ENCODE assay signal across 13 cellular contexts in genomic region chr13:28012896-28013295, GRCh38. TPM values are rescaled to one million over a fixed set of nuclear protein-coding genes. Genes with fewer than 3 reads are reported as not detected.
A peak's percentile ranks its signal among the peaks of the same experiment; 100 is the strongest.
DNase-seq lines count a peak whose midpoint lies in the region; ATAC-seq, FAIRE-seq and TF ChIP-seq lines count a peak whose summit lies in the region.
"Had no signal": no experiment of that assay in that cellular context is flagged by ENCODE, and none has a peak within 500 bp of the region (broad histone marks: within the 10 kb centered on the region; RNA-seq: fewer than 3 reads in every experiment).

No MANE protein-coding gene starts in this region.

- no peak overlapping the region for H3K27ac ChIP-seq in GM12878 (ENCODE audit: control insufficient read depth, insufficient read depth)
- no peak overlapping the region for H3K27ac ChIP-seq in neuronal stem cell (replicated peaks; ENCODE audit: low read length)

- no peak overlapping the region for H3K23ac ChIP-seq in neuronal stem cell (ENCODE audit: low read depth, low read length, poor library complexity)

- H3K9me3 ChIP-seq in GM12878 (replicated peaks; ENCODE audit: control insufficient read depth, insufficient read depth, low read length) (no peaks in the 10 kb centered on the region), neuronal stem cell (replicated peaks in 1 of 2; ENCODE audit: control insufficient read depth in 2 of 2, insufficient read depth in 1 of 2, low read depth in 1 of 2, low read length in 2 of 2) (no peaks in the 10 kb centered on the region)

- no peak overlapping the region for H2AK5ac ChIP-seq in neuronal stem cell (ENCODE audit: low read depth, low read length)

- no peak for TF ChIP-seq POLR2A in GM12878 (IDR thresholded peaks at IDR 0.05; ENCODE audit: low read depth, low read length)

- SMC1A ChIA-PET in GM12878 (lab: Charles Lee; ENCODE audit: uncharacterized antibody, unreplicated experiment), result interaction anchor here (0.7 to 2.6 kb wide), 9 partner anchors 12 to 127 kb away, joined by 3 to 9 read pairs (median 4); no protein-coding TSS in a partner anchor

- H3K27me3 ChIP-seq in GM12878 (replicated peaks in 1 of 2; ENCODE audit: control insufficient read depth in 2 of 2, insufficient read depth in 2 of 2, low read length in 1 of 2) (no peaks in the 10 kb centered on the region), neuronal stem cell (ENCODE audit: control insufficient read depth in 3 of 3, insufficient read depth in 3 of 3, low read depth in 1 of 3, low read length in 3 of 3) (no peaks in the 10 kb centered on the region)

- no peak overlapping the region for H4K8ac ChIP-seq in neuronal stem cell (ENCODE audit: low read depth, low read length)

- H3K79me2 ChIP-seq in GM12878 (ENCODE audit: control insufficient read depth, insufficient read depth, low read length), result no peaks in the 10 kb centered on the region

- CTCF ChIA-PET in GM12878 (lab: Yijun Ruan, JAX), result interaction anchor here (0.6 to 1.9 kb wide), 6 partner anchors 15 to 186 kb away, joined by 3 to 7 read pairs (median 4); no protein-coding TSS in a partner anchor

- intact Hi-C loops in GM12878 (cut with micrococcal nuclease; ENCODE audit: unreplicated experiment), result no loop called here

- POLR2A ChIA-PET in GM12878 (lab: Charles Lee), result interaction anchor here (0.8 kb wide), 1 partner anchor 36 kb away, joined by 3 read pairs; no protein-coding TSS in a partner anchor

- in situ Hi-C loops in GM12878 (cut with MboI), result no loop called here

- H3K4ac ChIP-seq in neuronal stem cell (ENCODE audit: low read length), result no peak overlapping the region

- H3K36me3 ChIP-seq in GM12878 (ENCODE audit: control insufficient read depth in 2 of 2, insufficient read depth in 2 of 2, low read length in 1 of 2), result no peaks in the 10 kb centered on the region
- no peaks in the 10 kb centered on the region for H3K36me3 ChIP-seq in neuronal stem cell (replicated peaks in 1 of 2; ENCODE audit: control insufficient read depth in 2 of 2, insufficient read depth in 2 of 2, low read length in 2 of 2)

- no peak overlapping the region for H2BK5ac ChIP-seq in neuronal stem cell (ENCODE audit: low read length)

- ATAC-seq in GM18519 (IDR thresholded peaks at IDR 0.05; ENCODE audit: low FRiP score, unreplicated experiment) (peak; percentile 84), GM21423 (IDR thresholded peaks at IDR 0.05; ENCODE audit: unreplicated experiment) (peak; percentile 82), HG03097 (IDR thresholded peaks at IDR 0.05; ENCODE audit: low FRiP score, unreplicated experiment) (peak; percentile 73), GM12878 (peak; percentile 93)
- ATAC-seq: Panc1 had no signal

- DNase-seq in GM12878 (ENCODE audit: low read depth, low spot score) (peak; percentile 74), neuronal stem cell (ENCODE audit: low spot score) (no peak), T-helper 1 cell (no peak)
- DNase-seq in central memory CD4-positive, alpha-beta T cell, result no peak
- DNase-seq in activated naive CD4-positive, alpha-beta T cell (lab: John Stamatoyannopoulos, UW), result no peak
- DNase-seq: erythroblast, H7, NCI-H1105 treated with DMSO at 0.1 percent for 48 hours had no signal

- no peak for TF ChIP-seq CTCF in GM12878 (IDR thresholded peaks at IDR 0.05 in 2 of 3, conservative IDR thresholded peaks at IDR 0.05 in 1 of 3; ENCODE audit: control insufficient read depth in 2 of 3, extremely low read depth in 1 of 3, insufficient read depth in 1 of 3, low read depth in 3 of 3, low read length in 3 of 3)

- H3K4me1 ChIP-seq in GM12878 (ENCODE audit: control insufficient read depth, insufficient read depth, low read length) (peaks cover 10% of the 10 kb centered on the region), neuronal stem cell (ENCODE audit: control insufficient read depth in 2 of 2, insufficient read depth in 1 of 2, low read depth in 1 of 2, low read length in 2 of 2) (no peaks in the 10 kb centered on the region)

- H3K18ac ChIP-seq in neuronal stem cell (ENCODE audit: low read length), result no peak overlapping the region

- H4K20me1 ChIP-seq in GM12878 (ENCODE audit: control insufficient read depth, insufficient read depth), result no peaks in the 10 kb centered on the region

- H4K91ac ChIP-seq in neuronal stem cell (ENCODE audit: low read depth, low read length, poor library complexity), result no peak overlapping the region

- BruUV-seq in GM12878 (replicated peaks; lab: Mats Ljungman, UMichigan), result no TSS peak

- no peak overlapping the region; the same call in 1 of the 2 replicates for H2AFZ ChIP-seq in GM12878 (ENCODE audit: control insufficient read depth, low read depth, low read length)
- H2AFZ ChIP-seq in neuronal stem cell (ENCODE audit: low read length), result no peak overlapping the region

- H3K9ac ChIP-seq in GM12878 (ENCODE audit: control insufficient read depth, insufficient read depth, low read length) (no peak overlapping the region), neuronal stem cell (ENCODE audit: low read depth, low read length, poor library complexity) (no peak overlapping the region)

- H3K14ac ChIP-seq in neuronal stem cell (ENCODE audit: low read length), result no peak overlapping the region

- H3K4me3 ChIP-seq in GM12878 (no peak overlapping the region), neuronal stem cell (ENCODE audit: low read length in 2 of 2) (no peak overlapping the region)

- no peaks in the 10 kb centered on the region for H3K79me1 ChIP-seq in neuronal stem cell (ENCODE audit: low read depth, low read length)

- FAIRE-seq in GM12878 (lab: Jason Lieb, UNC), result peak; percentile 73

- H2BK120ac ChIP-seq in neuronal stem cell (ENCODE audit: low read depth, low read length), result no peak overlapping the region

- H2BK12ac ChIP-seq in neuronal stem cell (ENCODE audit: low read length), result no peak overlapping the region

- RAD21 ChIA-PET in GM12878 (lab: Charles Lee; ENCODE audit: unreplicated experiment), result interaction anchor here (0.5 to 2.5 kb wide), 7 partner anchors 13 to 193 kb away, joined by 3 to 7 read pairs (median 4); no protein-coding TSS in a partner anchor

- H2BK15ac ChIP-seq in neuronal stem cell (ENCODE audit: low read length), result no peak overlapping the region

- peak overlapping the region; percentile 62 for H3K4me2 ChIP-seq in GM12878 (ENCODE audit: control insufficient read depth, insufficient read depth)
- H3K4me2 ChIP-seq in neuronal stem cell (ENCODE audit: insufficient read depth, low read length, poor library complexity, severe bottlenecking), result no peak overlapping the region

- TF ChIP-seq RAD21 in GM12878 (IDR thresholded peaks at IDR 0.05; ENCODE audit: insufficient read depth, low read depth, low read length), result no peak

- peak in 1 of 2 experiments; percentile 33; a peak in 1 of 4 replicates for TF ChIP-seq EP300 in GM12878 (IDR thresholded peaks at IDR 0.05; ENCODE audit: borderline replicate concordance in 1 of 2, control insufficient read depth in 1 of 2, low read depth in 2 of 2, low read length in 2 of 2)

TF ChIP-seq in GM12878, 131 proteins besides CTCF, POLR2A, EP300 and RAD21 (continues in another document):
- TF ChIP-seq CHD2 (IDR thresholded peaks at IDR 0.05; ENCODE audit: borderline replicate concordance, low read depth, low read length) (no peak), MYB (IDR thresholded peaks at IDR 0.05; ENCODE audit: borderline replicate concordance, low read depth, low read length) (no peak), ETV6 (conservative IDR thresholded peaks at IDR 0.05 in 1 of 2, IDR thresholded peaks at IDR 0.05 in 1 of 2; ENCODE audit: borderline replicate concordance in 1 of 2, low read depth in 1 of 2) (peak in 1 of 2 experiments; percentile 97; a peak in 2 of 4 replicates), RELA (IDR thresholded peaks at IDR 0.05; ENCODE audit: borderline replicate concordance, partially characterized antibody) (peak; percentile 12), NR2F1 (conservative IDR thresholded peaks at IDR 0.05) (peak; percentile 96)

RNA-seq across cellular contexts. Expression of gene URAD, which starts 24.4 kb away (rescaled TPM):
- not detected in 2 replicates for total RNA-seq in GM12878 (2013; cell fraction: nucleolus; rRNA removed)
- not detected in 2 replicates for total RNA-seq in GM12878 (2014; rRNA removed)
- not detected in 2 replicates for total RNA-seq in GM12878 (2014; rRNA removed; fragmentation: Illumina TruSeq; extraction: Trizol)
- not detected in 2 replicates for total RNA-seq in GM12878 (2021)
- not detected for polyA plus RNA-seq in GM12878 (2011; ENCODE audit: low read depth)
- not detected in 2 replicates for polyA plus RNA-seq in GM12878 (2011; rRNA removed)
- polyA plus RNA-seq in GM12878 (2011; cell fraction: cytosol; rRNA removed), result not detected in 2 replicates
- polyA plus RNA-seq in GM12878 (2011; cell fraction: nucleus; rRNA removed), result not detected in 2 replicates
- not detected in 2 replicates for polyA plus RNA-seq in GM12878 (2012)
- polyA plus RNA-seq in GM12878 (2014; fragmentation: Illumina TruSeq; extraction: Trizol), result not detected in 2 replicates
- not detected for polyA plus RNA-seq in GM12878 (2014; fragmentation: Nextera tagmentation; extraction: Ambion mirVana)
- polyA plus RNA-seq in GM12878 (2014; rRNA removed), result not detected in 2 replicates
- not detected for polyA plus RNA-seq in GM12878 (2016; fragmentation: Nextera tagmentation; extraction: Ambion mirVana)
- polyA minus RNA-seq in GM12878 (2011; rRNA and poly(A)+ RNA removed), result not detected in 2 replicates
- polyA minus RNA-seq in GM12878 (2011; cell fraction: cytosol; rRNA and poly(A)+ RNA removed), result not detected in 2 replicates
- polyA minus RNA-seq in GM12878 (2011; cell fraction: nucleus; rRNA and poly(A)+ RNA removed), result not detected in 2 replicates
- polyA plus RNA-seq in neuronal stem cell (2013, experiment 1 of 2), result not detected
- polyA plus RNA-seq in neuronal stem cell (2013, experiment 2 of 2), result not detected
- total RNA-seq: H7, posterior vena cava had no signal

RNA-seq across cellular contexts. Expression of gene CDX2, which starts 43.8 kb away (rescaled TPM):
- total RNA-seq in GM12878 (2013; cell fraction: nucleolus; rRNA removed), result not detected in 2 replicates
- total RNA-seq in GM12878 (2014; rRNA removed) (not detected in 2 replicates), GM12878 (2014; rRNA removed; fragmentation: Illumina TruSeq; extraction: Trizol) (not detected in 2 replicates), GM12878 (2021) (0.15 TPM in 1 of 2 replicates, not detected in the other)
- not detected for polyA plus RNA-seq in GM12878 (2011; ENCODE audit: low read depth)
- polyA plus RNA-seq in GM12878 (2011; rRNA removed) (not detected in 2 replicates), GM12878 (2014; fragmentation: Illumina TruSeq; extraction: Trizol) (not detected in 2 replicates), GM12878 (2014; fragmentation: Nextera tagmentation; extraction: Ambion mirVana) (not detected), GM12878 (2014; rRNA removed) (not detected in 2 replicates), GM12878 (2016; fragmentation: Nextera tagmentation; extraction: Ambion mirVana) (not detected)
- polyA plus RNA-seq in GM12878 (2011; cell fraction: cytosol; rRNA removed), result not detected in 2 replicates
- polyA plus RNA-seq in GM12878 (2011; cell fraction: nucleus; rRNA removed), result not detected in 2 replicates
- not detected in 2 replicates for polyA plus RNA-seq in GM12878 (2012)
- not detected in 2 replicates for polyA minus RNA-seq in GM12878 (2011; rRNA and poly(A)+ RNA removed)
- not detected in 2 replicates for polyA minus RNA-seq in GM12878 (2011; cell fraction: cytosol; rRNA and poly(A)+ RNA removed)
- 0.10 TPM in 1 of 2 replicates, not detected in the other for polyA minus RNA-seq in GM12878 (2011; cell fraction: nucleus; rRNA and poly(A)+ RNA removed)
- 0.03 TPM for polyA plus RNA-seq in neuronal stem cell (2013, experiment 1 of 2)
- 0.03 TPM for polyA plus RNA-seq in neuronal stem cell (2013, experiment 2 of 2)
- total RNA-seq: H7, posterior vena cava had no signal
